Comparison of ENCODE assay signal across 7 cellular contexts in the genomic region with DNA sequence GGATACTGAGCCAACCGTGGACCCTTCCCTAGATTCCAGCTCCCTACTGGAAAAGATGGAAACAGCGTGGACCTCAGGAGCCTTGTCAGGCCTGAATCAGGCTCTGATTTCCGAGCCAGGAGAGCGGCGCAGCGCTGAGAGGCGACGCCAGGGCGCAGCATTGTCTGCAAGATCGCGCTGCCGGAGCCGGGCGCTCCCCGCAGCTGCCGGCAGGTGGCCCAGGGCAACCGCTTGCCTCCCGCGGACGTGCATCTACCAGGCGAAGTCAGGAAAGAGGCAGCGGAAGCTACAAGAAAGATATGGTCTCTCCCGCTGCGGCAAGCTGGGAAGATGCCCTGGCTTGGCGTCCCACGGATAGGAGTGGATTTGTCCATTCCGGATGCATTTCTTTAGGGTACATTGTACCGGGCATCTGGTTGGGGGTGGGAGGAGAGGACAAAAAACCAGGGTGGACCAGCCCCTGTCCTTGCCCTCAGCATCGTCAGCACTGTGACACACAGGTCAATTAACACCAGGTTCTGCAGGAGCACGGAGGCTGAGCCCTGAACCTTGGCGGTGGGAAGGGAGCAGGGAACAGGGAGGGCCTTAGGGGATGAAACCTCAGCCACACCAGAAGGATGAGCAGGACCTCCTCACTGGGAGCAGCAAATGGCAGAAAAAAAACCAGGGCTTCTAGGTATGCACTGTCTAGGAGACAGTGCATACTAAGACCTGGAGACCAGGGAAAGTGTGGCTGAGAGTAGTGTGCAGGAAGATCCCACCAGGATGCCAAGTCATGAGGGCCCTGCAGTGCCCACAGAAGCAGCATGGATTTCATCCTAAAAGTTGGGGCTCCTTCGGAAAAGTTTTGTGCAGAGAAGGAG. TPM values are rescaled to one million over a fixed set of nuclear protein-coding genes. Genes with fewer than 3 reads are reported as not detected.
A peak's percentile ranks its signal among the peaks of the same experiment; 100 is the strongest.
DNase-seq lines count a peak whose midpoint lies in the region; ATAC-seq and TF ChIP-seq lines count a peak whose summit lies in the region.

No MANE protein-coding gene starts in this region.

- H3K4me3 Mint-ChIP-seq in T-helper 2 cell treated with Interferon-gamma antibody and Interleukin-4, amounts not matched to agents 5 μg/mL and 100 μg/mL, for 36 hours: peak overlapping the region; percentile 70

- 5 to 6% methylated on average over 32 of the region's 32 CpGs for WGBS in sigmoid colon, 2 donors

- TF ChIP-seq POLR2A in sigmoid colon (IDR thresholded peaks at IDR 0.05): no peak

- intact Hi-C loops in sigmoid colon (cut with DNase I): no loop called here

- TF ChIP-seq CTCF in sigmoid colon (IDR thresholded peaks at IDR 0.05): peak; percentile 49 to 89 (median 78)

- H3K4me1 Mint-ChIP-seq in T-helper 2 cell treated with Interferon-gamma antibody and Interleukin-4, amounts not matched to agents 5 μg/mL and 100 μg/mL, for 36 hours (ENCODE audit: low read depth): peaks cover 28% of the 10 kb centered on the region

- no peaks in the 10 kb centered on the region for H3K27me3 Mint-ChIP-seq in T-helper 2 cell treated with Interferon-gamma antibody and Interleukin-4, amounts not matched to agents 5 μg/mL and 100 μg/mL, for 36 hours (ENCODE audit: low read depth)

- peaks cover 0 to 10% (median 6%) of the 10 kb centered on the region in 4 donors for H3K4me1 ChIP-seq in sigmoid colon

- ATAC-seq in GM18502 (IDR thresholded peaks at IDR 0.05; ENCODE audit: poor library complexity, unreplicated experiment) (peak; percentile 95), HG02938 (IDR thresholded peaks at IDR 0.05; ENCODE audit: unreplicated experiment) (peak; percentile 84)

- H3K27ac ChIP-seq in sigmoid colon: no peak overlapping the region

- no peaks in the 10 kb centered on the region for H3K36me3 ChIP-seq in sigmoid colon

- peaks cover 17% of the 10 kb centered on the region for H3K36me3 Mint-ChIP-seq in T-helper 2 cell treated with Interferon-gamma antibody and Interleukin-4, amounts not matched to agents 5 μg/mL and 100 μg/mL, for 36 hours (ENCODE audit: low read depth)

- DNase-seq in NCI-H1930 (lab: John Stamatoyannopoulos, UW) (peak; percentile 30 to 66), anterior cingulate cortex (lab: John Stamatoyannopoulos, UW) (peak in 57 of 58 donors; percentile 27 to 94 (median 70)), hepatic stellate cell (ENCODE audit: low spot score) (peak; percentile 77), sigmoid colon (peak; percentile 76)
- peak; percentile 79 for DNase-seq in T-helper 2 cell treated with Interferon-gamma antibody and Interleukin-4, amounts not matched to agents 5 μg/mL and 100 μg/mL, for 36 hours (ENCODE audit: low spot score)

- TF ChIP-seq EP300 in sigmoid colon (IDR thresholded peaks at IDR 0.05): no peak

- peaks cover 0 to 3% (median 0%) of the 10 kb centered on the region in 3 donors for H3K27me3 ChIP-seq in sigmoid colon

- H3K4me3 ChIP-seq in sigmoid colon: no peak overlapping the region

- no peaks in the 10 kb centered on the region for H3K9me3 ChIP-seq in sigmoid colon

- H3K27ac Mint-ChIP-seq in T-helper 2 cell treated with Interferon-gamma antibody and Interleukin-4, amounts not matched to agents 5 μg/mL and 100 μg/mL, for 36 hours: no peak overlapping the region

- H3K9me3 Mint-ChIP-seq in T-helper 2 cell treated with Interferon-gamma antibody and Interleukin-4, amounts not matched to agents 5 μg/mL and 100 μg/mL, for 36 hours: no peaks in the 10 kb centered on the region

RNA-seq across cellular contexts. Expression of gene SFXN1, which starts 55.9 kb away (rescaled TPM):
- 10 to 100 TPM; 18.1 to 24.0 (median 22.8) TPM for total RNA-seq in sigmoid colon
- 10 to 100 TPM; 21.0 to 68.0 (median 26.4) TPM for polyA plus RNA-seq in sigmoid colon
